Comparison of ENCODE assay signal across 19 cellular contexts in the genomic region with DNA sequence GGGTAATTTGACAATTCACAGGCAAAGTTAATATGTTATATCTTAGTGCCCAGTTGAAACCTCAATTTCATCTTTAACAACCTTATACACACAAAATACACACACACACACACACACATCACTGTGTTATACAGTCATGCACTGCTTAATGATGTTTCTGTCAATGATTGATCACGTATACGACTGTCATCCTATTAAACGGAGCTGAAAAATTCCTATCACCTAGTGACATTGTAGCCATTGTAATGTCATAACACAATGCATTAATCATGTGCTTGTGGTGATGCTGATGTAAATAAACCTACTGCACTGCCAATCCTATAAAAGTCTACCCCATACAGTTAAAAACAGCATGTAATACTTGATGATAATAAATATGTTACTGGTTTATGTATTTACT.
DNase-seq lines count a peak whose midpoint lies in the region; ATAC-seq, FAIRE-seq and TF ChIP-seq lines count a peak whose summit lies in the region.
"Had no signal": no experiment of that assay in that cellular context is flagged by ENCODE, and none has a peak within 500 bp of the region (broad histone marks: within the 10 kb centered on the region; RNA-seq: fewer than 3 reads in every experiment).

No MANE protein-coding gene starts in this region.

- no peaks in the 10 kb centered on the region for H3F3A ChIP-seq in neural cell (ENCODE audit: insufficient read depth, low read length, poor library complexity, severe bottlenecking)

- intact Hi-C loops in K562 (cut with micrococcal nuclease), result no loop called here

- no peak overlapping the region for H2AFZ ChIP-seq in K562 (ENCODE audit: low read depth, low read length)
- H2AFZ ChIP-seq in neural cell (ENCODE audit: low read depth, low read length), result no peak overlapping the region

- POLR2A ChIA-PET in HEK293T (lab: Yijun Ruan, JAX) (no interaction called here), K562 (lab: Yijun Ruan, JAX) (no interaction called here)

- ATAC-seq in K562, result no peak
- ATAC-seq: A549 had no signal

- no peaks in the 10 kb centered on the region for H3K9me3 ChIP-seq in K562 (replicated peaks; ENCODE audit: control insufficient read depth, insufficient read depth, low read depth, low read length)
- no peaks in the 10 kb centered on the region for H3K9me3 ChIP-seq in neural cell (ENCODE audit: low read length)
- H3K9me3 ChIP-seq: BE2C had no signal

- no peaks in the 10 kb centered on the region for H3K4me1 ChIP-seq in K562 (replicated peaks in 1 of 2; ENCODE audit: control insufficient read depth in 2 of 2, insufficient read depth in 2 of 2, low read length in 2 of 2)
- H3K4me1 ChIP-seq: A549, BE2C, BLaER1 had no signal

- no peaks in the 10 kb centered on the region for H3K9me1 ChIP-seq in K562 (ENCODE audit: control insufficient read depth, insufficient read depth, low read length)

- no peak overlapping the region for H3K9ac ChIP-seq in K562 (ENCODE audit: insufficient read depth in 1 of 2, low read depth in 2 of 2, low read length in 2 of 2)
- H3K9ac ChIP-seq in neural cell (ENCODE audit: low read length), result no peak overlapping the region
- H3K9ac ChIP-seq: BLaER1 had no signal

- H3K27me3 ChIP-seq in K562 (ENCODE audit: control insufficient read depth in 2 of 2, insufficient read depth in 2 of 2, low read length in 2 of 2) (peaks cover 4 to 7% of the 10 kb centered on the region in 2 experiments; a peak in 4 of 5 replicates), neural cell (ENCODE audit: insufficient read depth, low read depth, low read length) (no peaks in the 10 kb centered on the region)
- H3K27me3 ChIP-seq: BLaER1 had no signal

- in situ Hi-C loops in K562 (cut with MboI), result no loop called here

- TF ChIP-seq RAD21 in K562 (CRISPR knock-in tag; conservative IDR thresholded peaks at IDR 0.05 in 1 of 2, IDR thresholded peaks at IDR 0.05 in 1 of 2), result no peak
- no peak for TF ChIP-seq RAD21 in neural cell (conservative IDR thresholded peaks at IDR 0.05)

- no peak overlapping the region for H3K4me2 ChIP-seq in K562 (ENCODE audit: insufficient read depth, low read length)
- H3K4me2 ChIP-seq in neural cell (ENCODE audit: low read length), result no peak overlapping the region
- H3K4me2 ChIP-seq: A549, BLaER1 had no signal

- H3K79me2 ChIP-seq in K562 (ENCODE audit: control insufficient read depth, insufficient read depth, low read length) (no peaks in the 10 kb centered on the region), neural cell (replicated peaks; ENCODE audit: insufficient read depth, low read length) (no peaks in the 10 kb centered on the region)

- H4K20me1 ChIP-seq in K562 (replicated peaks; ENCODE audit: control insufficient read depth, insufficient read depth, low read length) (no peaks in the 10 kb centered on the region), neural cell (ENCODE audit: insufficient read depth) (no peaks in the 10 kb centered on the region)
- H4K20me1 ChIP-seq: BLaER1 had no signal

- no peak overlapping the region for H3K27ac ChIP-seq in K562 (ENCODE audit: extremely low read depth, low read depth, low read length)
- no peak overlapping the region for H3K27ac ChIP-seq in neural cell (ENCODE audit: low read length)
- H3K27ac ChIP-seq: 22Rv1, A549, BLaER1 had no signal

- H3K36me3 ChIP-seq in K562 (ENCODE audit: control insufficient read depth, insufficient read depth, low read length) (no peaks in the 10 kb centered on the region), neural cell (ENCODE audit: insufficient read depth, low read length) (no peaks in the 10 kb centered on the region)
- H3K36me3 ChIP-seq: BE2C, BLaER1 had no signal

- WGBS in K562 (ENCODE audit: insufficient coverage, low coverage, missing lambda C conversion rate), result 1% methylated on average over 3 of the region's 3 CpGs

- TF ChIP-seq CTCF in K562 (IDR thresholded peaks at IDR 0.05 in 2 of 3, conservative IDR thresholded peaks at IDR 0.05 in 1 of 3; ENCODE audit: insufficient read depth in 2 of 3, low read depth in 1 of 3, low read length in 3 of 3), result no peak
- no peak for TF ChIP-seq CTCF in neural cell (IDR thresholded peaks at IDR 0.05; ENCODE audit: poor library complexity, severe bottlenecking)

- DNase-seq in HEK293T (ENCODE audit: extremely low spot score), result no peak
- DNase-seq in K562 (ENCODE audit: extremely low read depth in 1 of 4, low spot score in 3 of 4), result no peak
- no peak for DNase-seq in DMS 273 treated with DMSO at 0.1 percent for 48 hours (lab: John Stamatoyannopoulos, UW)
- DNase-seq in NCI-H524 (lab: John Stamatoyannopoulos, UW), result no peak
- DNase-seq in AG08396 (ENCODE audit: low spot score), result no peak
- DNase-seq: BE2C; C1 segment of cervical spinal cord; CD4-positive, alpha-beta memory T cell; CD4-positive, CD25-positive, alpha-beta regulatory T cell; CD8-positive, alpha-beta memory T cell; COR-L47; DMS79 treated with DMSO at 0.1 percent for 48 hours; GF-D8 had no signal

- TF ChIP-seq POLR2A in K562 (conservative IDR thresholded peaks at IDR 0.05), result no peak

- BruUV-seq in K562 (replicated peaks; lab: Mats Ljungman, UMichigan), result no TSS peak

- CTCF ChIA-PET in HEK293T (lab: Yijun Ruan, JAX), result no interaction called here
- CTCF ChIA-PET in K562 (lab: Yijun Ruan, JAX; ENCODE audit: low intra/inter-chr PET ratio), result no interaction called here

- peak; percentile 11 for FAIRE-seq in K562 (lab: Jason Lieb, UNC)
- FAIRE-seq: A549, G401.6, GM12891 had no signal

- no peak overlapping the region for H3K4me3 ChIP-seq in K562
- H3K4me3 ChIP-seq in neural cell (ENCODE audit: low read length), result no peak overlapping the region
- H3K4me3 ChIP-seq: A549, BLaER1 had no signal

- TF ChIP-seq EP300 in K562 (IDR thresholded peaks at IDR 0.05; ENCODE audit: low read length) (no peak), neural cell (conservative IDR thresholded peaks at IDR 0.05; ENCODE audit: poor library complexity, severe bottlenecking) (peak; percentile 46)

- no peaks in the 10 kb centered on the region for H3K9me2 ChIP-seq in neural cell (ENCODE audit: insufficient read depth, low read length)

TF ChIP-seq in HEK293T, 16 proteins besides CTCF, POLR2A, EP300 and RAD21:
- TF ChIP-seq L3MBTL2 (conservative IDR thresholded peaks at IDR 0.05) (no peak), HDGF (IDR thresholded peaks at IDR 0.05; ENCODE audit: borderline replicate concordance) (no peak)
- TF ChIP-seq, protein P1, sequence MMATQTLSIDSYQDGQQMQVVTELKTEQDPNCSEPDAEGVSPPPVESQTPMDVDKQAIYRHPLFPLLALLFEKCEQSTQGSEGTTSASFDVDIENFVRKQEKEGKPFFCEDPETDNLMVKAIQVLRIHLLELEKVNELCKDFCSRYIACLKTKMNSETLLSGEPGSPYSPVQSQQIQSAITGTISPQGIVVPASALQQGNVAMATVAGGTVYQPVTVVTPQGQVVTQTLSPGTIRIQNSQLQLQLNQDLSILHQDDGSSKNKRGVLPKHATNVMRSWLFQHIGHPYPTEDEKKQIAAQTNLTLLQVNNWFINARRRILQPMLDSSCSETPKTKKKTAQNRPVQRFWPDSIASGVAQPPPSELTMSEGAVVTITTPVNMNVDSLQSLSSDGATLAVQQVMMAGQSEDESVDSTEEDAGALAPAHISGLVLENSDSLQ (IDR thresholded peaks at IDR 0.05), result peak; percentile 55; the same call in 1 of the 2 replicates

TF ChIP-seq in K562, 482 proteins besides CTCF, POLR2A, EP300 and RAD21 (continues in another document):
- no peak for TF ChIP-seq PHTF2 (CRISPR knock-in tag; IDR thresholded peaks at IDR 0.05)
- no peak for TF ChIP-seq MYBL2 (IDR thresholded peaks at IDR 0.05; ENCODE audit: low read depth)
- no peak for TF ChIP-seq MYBL2 (CRISPR knock-in tag; IDR thresholded peaks at IDR 0.05; ENCODE audit: borderline replicate concordance)
- no peak for TF ChIP-seq ZKSCAN3 (CRISPR knock-in tag; IDR thresholded peaks at IDR 0.05)
- TF ChIP-seq ZNF146 (CRISPR knock-in tag; IDR thresholded peaks at IDR 0.05; ENCODE audit: unreplicated experiment), result no peak
- no peak for TF ChIP-seq RBM34 (IDR thresholded peaks at IDR 0.05; ENCODE audit: borderline replicate concordance, insufficient read depth, low read length)
- no peak for TF ChIP-seq ZFPM2 (CRISPR knock-in tag; IDR thresholded peaks at IDR 0.05)
- no peak for TF ChIP-seq CCAR2 (IDR thresholded peaks at IDR 0.05; ENCODE audit: low read depth, low read length)
- TF ChIP-seq TEAD4 (IDR thresholded peaks at IDR 0.05; ENCODE audit: low read length), result no peak
- no peak for TF ChIP-seq TEAD4 (CRISPR knock-in tag; IDR thresholded peaks at IDR 0.05; ENCODE audit: borderline replicate concordance)
- no peak for TF ChIP-seq ATF1 (CRISPR knock-in tag; IDR thresholded peaks at IDR 0.05)
- no peak for TF ChIP-seq ATF1 (tag; IDR thresholded peaks at IDR 0.05)
- TF ChIP-seq FOXA3 (CRISPR knock-in tag; conservative IDR thresholded peaks at IDR 0.05 in 1 of 2, IDR thresholded peaks at IDR 0.05 in 1 of 2), result no peak
- no peak for TF ChIP-seq ZNF696 (CRISPR knock-in tag; conservative IDR thresholded peaks at IDR 0.05)

TF ChIP-seq in neural cell, 6 proteins besides CTCF, POLR2A, EP300 and RAD21:
- TF ChIP-seq POLR2AphosphoS5 (IDR thresholded peaks at IDR 0.05) (peak; percentile 49), SMC3 (conservative IDR thresholded peaks at IDR 0.05; ENCODE audit: poor library complexity) (no peak)
